In genomic region chr19:23914402-23915286, GRCh38 we compare ENCODE assay signal across 8 cellular contexts. TPM values are rescaled to one million over a fixed set of nuclear protein-coding genes. Genes with fewer than 3 reads are reported as not detected.
A peak's percentile ranks its signal among the peaks of the same experiment; 100 is the strongest.
DNase-seq lines count a peak whose midpoint lies in the region; ATAC-seq and TF ChIP-seq lines count a peak whose summit lies in the region.

Gene ZNF726, plus strand, starts transcription at chr19:23914886. Its CDS starts 109 bp downstream, at chr19:23914995.

- peaks cover 5% of the 10 kb centered on the region for H3K9me3 Mint-ChIP-seq in activated naive CD8-positive, alpha-beta T cell treated with anti-CD3 and anti-CD28 coated beads for 36 hours

- peak within 1 kb of the TSS; percentile 66 for H3K4me3 ChIP-seq in Jurkat, Clone E6-1 (ENCODE audit: low read length)
- peak within 1 kb of the TSS; percentile 69 for H3K4me3 ChIP-seq in upper lobe of right lung

- no peaks in the 10 kb centered on the region for H3K27me3 ChIP-seq in upper lobe of right lung

- no peaks in the 10 kb centered on the region for H3K27me3 Mint-ChIP-seq in activated naive CD8-positive, alpha-beta T cell treated with anti-CD3 and anti-CD28 coated beads for 36 hours

- peak within 1 kb of the TSS; percentile 96 for H3K27ac Mint-ChIP-seq in activated naive CD8-positive, alpha-beta T cell treated with anti-CD3 and anti-CD28 coated beads for 36 hours

- no peak for TF ChIP-seq CTCF in upper lobe of right lung (IDR thresholded peaks at IDR 0.05)

- peak within 1 kb of the TSS; percentile 96 for H3K4me3 Mint-ChIP-seq in activated naive CD8-positive, alpha-beta T cell treated with anti-CD3 and anti-CD28 coated beads for 36 hours

- H3K4me1 ChIP-seq in upper lobe of right lung = peaks cover 5% of the 10 kb centered on the region

- intact Hi-C loops in Right ventricle myocardium superior (cut with DNase I) (no loop called here), posterior vena cava (cut with DNase I) (no loop called here), upper lobe of right lung (cut with DNase I) (no loop called here)

- DNase-seq in DMS79 (lab: John Stamatoyannopoulos, UW) (peak; percentile 96), SKM-1 (lab: John Stamatoyannopoulos, UW; ENCODE audit: unreplicated experiment) (peak; percentile 62), Right ventricle myocardium superior (peak; percentile 89), posterior vena cava (ENCODE audit: low spot score) (peak; percentile 95), upper lobe of right lung (peak; percentile 89)
- DNase-seq in Jurkat, Clone E6-1 (ENCODE audit: low read depth, low spot score) = peak; percentile 92
- DNase-seq in activated naive CD8-positive, alpha-beta T cell treated with anti-CD3 and anti-CD28 coated beads for 36 hours = peak; percentile 85

- ATAC-seq in GM21529 (IDR thresholded peaks at IDR 0.05; ENCODE audit: unreplicated experiment) (peak; percentile 94), Right ventricle myocardium superior (ENCODE audit: poor library complexity) (peak; percentile 99), upper lobe of right lung (peak; percentile 95)

- peak within 1 kb of the TSS; percentile 51 for H3K27ac ChIP-seq in upper lobe of right lung

- no peaks in the 10 kb centered on the region for H3K9me3 ChIP-seq in upper lobe of right lung

- peaks cover 41% of the 10 kb centered on the region for H3K36me3 Mint-ChIP-seq in activated naive CD8-positive, alpha-beta T cell treated with anti-CD3 and anti-CD28 coated beads for 36 hours

- peaks cover 15% of the 10 kb centered on the region for H3K4me1 Mint-ChIP-seq in activated naive CD8-positive, alpha-beta T cell treated with anti-CD3 and anti-CD28 coated beads for 36 hours

- no peaks in the 10 kb centered on the region for H3K36me3 ChIP-seq in upper lobe of right lung

RNA-seq across cellular contexts. Expression of gene ZNF726, which starts in this region (rescaled TPM):
- 4.7 TPM for polyA plus RNA-seq in Jurkat, Clone E6-1 (2012; ENCODE audit: insufficient read depth, insufficient read length)
- total RNA-seq in activated naive CD8-positive, alpha-beta T cell treated with anti-CD3 and anti-CD28 coated beads for 36 hours = 10 to 100 TPM; 16.8 to 17.5 TPM
- 0.32 TPM for total RNA-seq in Right ventricle myocardium superior
- 1 to 10 TPM in 1 of 2 donors, under 1 TPM in 1; 0.81 to 2.8 TPM for total RNA-seq in posterior vena cava
- total RNA-seq in upper lobe of right lung = 2.0 TPM

Comparison
In these comparisons a context has a peak if more than half of its experiments do, and no peak if none do; other contexts are left out.
1. Peak in every context shown above with its lines: DNase-seq, ATAC-seq, H3K4me3 ChIP-seq and H3K27ac ChIP-seq.
2. Peak in DNase-seq and ATAC-seq in Right ventricle myocardium superior; RNA of the gene not detected or under 1 TPM.